ENCODE assay signal across 12 cellular contexts in the genomic region with DNA sequence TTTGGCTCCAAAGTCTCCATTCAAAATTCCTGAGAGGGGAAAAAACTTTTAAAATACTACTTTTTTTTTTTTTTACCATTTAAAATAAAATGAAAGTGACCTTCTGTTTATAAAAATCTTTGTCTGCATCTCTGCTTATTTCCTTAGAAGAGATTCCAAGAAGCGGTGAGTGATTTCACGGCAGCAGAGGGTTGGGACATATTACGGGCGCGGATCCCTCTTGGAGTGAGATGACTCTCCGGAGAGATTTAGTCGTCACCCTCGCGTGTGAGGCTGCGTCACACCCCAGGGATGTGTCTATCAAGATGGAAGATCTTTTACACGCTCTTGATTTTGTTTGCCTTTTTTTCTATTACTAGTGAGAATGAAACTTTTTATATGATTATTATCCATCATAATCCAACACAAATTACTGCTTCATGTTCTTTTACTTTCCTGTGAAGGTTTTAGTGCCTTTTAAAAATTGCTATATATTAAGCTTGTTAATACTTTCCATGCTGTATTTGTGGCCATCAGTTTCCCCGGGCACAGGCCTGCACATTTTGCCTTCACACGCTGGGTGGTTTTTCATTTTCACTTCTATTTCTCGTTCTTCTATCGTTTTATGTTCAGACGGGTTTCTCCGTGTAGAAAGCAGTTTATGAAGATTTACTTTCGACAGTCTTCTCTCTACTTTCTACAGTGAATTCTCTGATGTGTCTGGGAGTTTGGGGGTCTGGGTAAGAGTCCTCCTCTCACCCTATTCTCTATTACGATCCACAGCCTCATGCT. TPM values are rescaled to one million over a fixed set of nuclear protein-coding genes. Genes with fewer than 3 reads are reported as not detected.
DNase-seq lines count a peak whose midpoint lies in the region; ATAC-seq and TF ChIP-seq lines count a peak whose summit lies in the region.
"Had no signal": no experiment of that assay in that cellular context is flagged by ENCODE, and none has a peak within 500 bp of the region (broad histone marks: within the 10 kb centered on the region; RNA-seq: fewer than 3 reads in every experiment).

No MANE protein-coding gene starts in this region.

- H3K27ac ChIP-seq in CD4-positive, alpha-beta memory T cell (ENCODE audit: low read depth, low read length) = peak overlapping the region; percentile 98
- no peak overlapping the region for H3K27ac ChIP-seq in sigmoid colon
- H3K27ac ChIP-seq: adrenal gland had no signal

- no peak for TF ChIP-seq POLR2A in sigmoid colon (IDR thresholded peaks at IDR 0.05)

- ATAC-seq in activated naive CD8-positive, alpha-beta T cell treated with anti-CD3 and anti-CD28 coated beads, Interleukin-2, amount 50 U/mL, for 24 hours = no peak
- ATAC-seq in left colon (no peak), GM18502 (IDR thresholded peaks at IDR 0.05; ENCODE audit: poor library complexity, unreplicated experiment) (no peak), HG02798 (IDR thresholded peaks at IDR 0.05; ENCODE audit: poor library complexity, unreplicated experiment) (no peak)

- peaks cover 69% of the 10 kb centered on the region for H3K36me3 ChIP-seq in CD4-positive, alpha-beta memory T cell (ENCODE audit: insufficient read depth, low read length)
- no peaks in the 10 kb centered on the region for H3K36me3 ChIP-seq in sigmoid colon
- H3K36me3 ChIP-seq: adrenal gland had no signal

- POLR2A ChIA-PET in CD4-positive, alpha-beta memory T cell (lab: Charles Lee; ENCODE audit: partially characterized antibody) = interaction anchor here (1.0 to 14.7 kb wide), 4 partner anchors 5 to 103 kb away, joined by 3 to 335 read pairs (median 169); partner anchors contain the start of gene RUNX3

- peaks cover 100% of the 10 kb centered on the region for H3K4me1 ChIP-seq in CD4-positive, alpha-beta memory T cell (ENCODE audit: insufficient read depth, low read length)
- H3K4me1 ChIP-seq in sigmoid colon = peaks cover 0 to 5% (median 0%) of the 10 kb centered on the region in 4 donors
- H3K4me1 ChIP-seq: adrenal gland had no signal

- H3K4me1 Mint-ChIP-seq in CD4-positive, alpha-beta memory T cell = peaks cover 42 to 99% (median 74%) of the 10 kb centered on the region in 4 donors
- peaks cover 39 to 59% (median 42%) of the 10 kb centered on the region in 3 donors for H3K4me1 Mint-ChIP-seq in IgD-negative memory B cell
- H3K4me1 Mint-ChIP-seq in activated naive CD8-positive, alpha-beta T cell treated with anti-CD3 and anti-CD28 coated beads, Interleukin-2, amount 50 U/mL, for 24 hours = peaks cover 97% of the 10 kb centered on the region

- no peak for TF ChIP-seq EP300 in sigmoid colon (IDR thresholded peaks at IDR 0.05)

- DNase-seq in CD4-positive, alpha-beta memory T cell = peak in 1 of 5 donors; percentile 80
- DNase-seq in activated naive CD8-positive, alpha-beta T cell treated with anti-CD3 and anti-CD28 coated beads, Interleukin-2, amount 50 U/mL, for 24 hours = no peak
- DNase-seq in sigmoid colon (peak; percentile 84), left colon (no peak), T1000 (lab: John Stamatoyannopoulos, UW) (no peak)
- DNase-seq: DND-41, MG63, SIG-M5 had no signal

- peak overlapping the region in 1 of 2 donors; percentile 34 for H3K4me3 ChIP-seq in CD4-positive, alpha-beta memory T cell (ENCODE audit: low read length in 2 of 2)
- no peak overlapping the region for H3K4me3 ChIP-seq in sigmoid colon
- H3K4me3 ChIP-seq: MG63 had no signal

- H3K27me3 Mint-ChIP-seq in CD4-positive, alpha-beta memory T cell = no peaks in the 10 kb centered on the region
- H3K27me3 Mint-ChIP-seq in IgD-negative memory B cell = no peaks in the 10 kb centered on the region
- peaks cover 2% of the 10 kb centered on the region for H3K27me3 Mint-ChIP-seq in activated naive CD8-positive, alpha-beta T cell treated with anti-CD3 and anti-CD28 coated beads, Interleukin-2, amount 50 U/mL, for 24 hours

- no peaks in the 10 kb centered on the region for H3K9me3 Mint-ChIP-seq in CD4-positive, alpha-beta memory T cell
- H3K9me3 Mint-ChIP-seq in IgD-negative memory B cell = no peaks in the 10 kb centered on the region
- H3K9me3 Mint-ChIP-seq in activated naive CD8-positive, alpha-beta T cell treated with anti-CD3 and anti-CD28 coated beads, Interleukin-2, amount 50 U/mL, for 24 hours = no peaks in the 10 kb centered on the region

- H3K36me3 Mint-ChIP-seq in CD4-positive, alpha-beta memory T cell = peaks cover 49 to 82% of the 10 kb centered on the region in 2 donors
- peaks cover 3% of the 10 kb centered on the region for H3K36me3 Mint-ChIP-seq in IgD-negative memory B cell
- H3K36me3 Mint-ChIP-seq in activated naive CD8-positive, alpha-beta T cell treated with anti-CD3 and anti-CD28 coated beads, Interleukin-2, amount 50 U/mL, for 24 hours (ENCODE audit: low read depth) = peaks cover 71% of the 10 kb centered on the region

- no peak for TF ChIP-seq CTCF in sigmoid colon (IDR thresholded peaks at IDR 0.05)

- peak overlapping the region; percentile 99 to 100 (median 100) for H3K27ac Mint-ChIP-seq in CD4-positive, alpha-beta memory T cell
- peak overlapping the region; percentile 25 to 92 (median 83) for H3K27ac Mint-ChIP-seq in IgD-negative memory B cell
- peak overlapping the region; percentile 96 for H3K27ac Mint-ChIP-seq in activated naive CD8-positive, alpha-beta T cell treated with anti-CD3 and anti-CD28 coated beads, Interleukin-2, amount 50 U/mL, for 24 hours

- WGBS in sigmoid colon, 2 donors = 58 to 72% methylated on average over 19 of the region's 19 CpGs

- H3K4me3 Mint-ChIP-seq in CD4-positive, alpha-beta memory T cell = peak overlapping the region in 7 of 8 donors; percentile 36 to 81 (median 64)
- peak overlapping the region; percentile 11 to 83 (median 58) for H3K4me3 Mint-ChIP-seq in IgD-negative memory B cell
- H3K4me3 Mint-ChIP-seq in activated naive CD8-positive, alpha-beta T cell treated with anti-CD3 and anti-CD28 coated beads, Interleukin-2, amount 50 U/mL, for 24 hours = peak overlapping the region; percentile 63

- CTCF ChIA-PET in CD4-positive, alpha-beta memory T cell (lab: Charles Lee; ENCODE audit: partially characterized antibody) = interaction anchor here (1.6 to 1.8 kb wide), 2 partner anchors 73 to 117 kb away, joined by 6 to 8 read pairs; no protein-coding TSS in a partner anchor

- intact Hi-C loops in CD4-positive, alpha-beta memory T cell (cut with micrococcal nuclease) = loop anchor here (10.0 kb wide), 1 partner anchor 416 kb away; the partner anchor contains the start of gene RCAN3
- intact Hi-C loops in sigmoid colon (cut with DNase I) = no loop called here
- intact Hi-C loops in left colon (cut with DNase I, micrococcal nuclease) = no loop called here

- no peaks in the 10 kb centered on the region for H3K27me3 ChIP-seq in CD4-positive, alpha-beta memory T cell (ENCODE audit: insufficient read depth, low read length)
- H3K27me3 ChIP-seq in sigmoid colon = peaks cover 0 to 20% (median 8%) of the 10 kb centered on the region in 3 donors
- H3K27me3 ChIP-seq: MG63 had no signal

- H3K9me3 ChIP-seq in CD4-positive, alpha-beta memory T cell (ENCODE audit: control insufficient read depth in 1 of 2, low read length in 2 of 2) = no peaks in the 10 kb centered on the region
- H3K9me3 ChIP-seq in sigmoid colon = no peaks in the 10 kb centered on the region
- H3K9me3 ChIP-seq: adrenal gland, MG63 had no signal

RNA-seq across cellular contexts. Expression of gene RUNX3, which starts 9.7 kb away (rescaled TPM):
- total RNA-seq in CD4-positive, alpha-beta memory T cell = 100 to 1,000 TPM; 105 to 112 TPM
- polyA plus RNA-seq in CD4-positive, alpha-beta memory T cell = 10 to 100 TPM; 12.5 to 50.8 TPM
- polyA plus RNA-seq in IgD-negative memory B cell (30.1 TPM), sigmoid colon (10 to 100 TPM in 1 of 3 donors, 1 to 10 TPM in 2; 1.2 to 18.0 (median 3.7) TPM)
- total RNA-seq in sigmoid colon (1 to 10 TPM in 1 of 4 donors, under 1 TPM in 2, not detected in 1; 0.36 to 1.2 (median 0.49) TPM), left colon (1 to 10 TPM; 1.6 to 5.7 TPM)

Comparison
In these comparisons a context has a peak if more than half of its experiments do, and no peak if none do; other contexts are left out.
1. RNA of gene RUNX3, which starts 9.7 kb away (total RNA-seq): 105 to 112 TPM in CD4-positive, alpha-beta memory T cell; 1.6 to 5.7 TPM in left colon and 0.36 to 1.2 TPM in sigmoid colon; every median in the first group is over 10 times any median in the second.
2. Peak in every context shown above with its lines, with median percentiles within 50 percentile points of each other: H3K27ac Mint-ChIP-seq and H3K4me3 Mint-ChIP-seq.